Comparison of ENCODE assay signal across 34 cellular contexts in genomic region chr1:159993911-159994310, GRCh38. TPM values are rescaled to one million over a fixed set of nuclear protein-coding genes. Genes with fewer than 3 reads are reported as not detected.
"Had no signal": no experiment of that assay in that cellular context is flagged by ENCODE, and none has a peak within 500 bp of the region (broad histone marks: within the 10 kb centered on the region; RNA-seq: fewer than 3 reads in every experiment).

No MANE protein-coding gene starts in this region.

- DNase-seq: activated CD4-positive, alpha-beta T cell treated with anti-CD3 and anti-CD28 coated beads, Interleukin-2, amount 10 ng/mL, durations not matched to agents 24 days and 14 days; activated CD4-positive, alpha-beta T cell treated with anti-CD3 and anti-CD28 coated beads, Interleukin-2, amount 50 U/mL, for 4 hours; activated CD8-positive, alpha-beta T cell treated with anti-CD3 and anti-CD28 coated beads for 36 hours; activated gamma-delta T cell; activated naive CD4-positive, alpha-beta T cell treated with Interleukin-2 at 50 U/mL for 16 hours; activated naive CD8-positive, alpha-beta T cell treated with anti-CD3 and anti-CD28 coated beads, Interleukin-2, amount 10 ng/mL, durations not matched to agents 7 days and 5 days; activated T-cell treated with anti-CD3 and anti-CD28 coated beads, Interleukin-2, amount 50 U/mL, for 1 hour; activated T-cell treated with anti-CD3 and anti-CD28 coated beads, Interleukin-2, amount 50 U/mL, for 72 hours; amygdala; Kasumi-1; MG63; NCI-H1048; NCI-H146; NCI-H187; NCI-H2081; NCI-H345; NCI-H526 treated with DMSO at 0.1 percent for 48 hours; NCI-H774; SHP77; SJCRH30; T1000 had no signal

- H3K9me3 ChIP-seq: ascending aorta, body of pancreas, breast epithelium, MG63 had no signal

- ATAC-seq: activated CD8-positive, alpha-beta T cell treated with anti-CD3 and anti-CD28 coated beads for 36 hours; activated T-cell treated with anti-CD3 and anti-CD28 coated beads, Interleukin-2, amount 50 U/mL, for 72 hours; activated T-helper 17 cell treated with anti-CD3 and anti-CD28 coated beads, Interleukin-2, amount 50 U/mL, for 72 hours; body of pancreas; Panc1 had no signal

- H3K36me3 Mint-ChIP-seq: activated naive CD4-positive, alpha-beta T cell treated with anti-CD3 and anti-CD28 coated beads, Interleukin-2, amount 50 U/mL, for 24 hours; activated naive CD8-positive, alpha-beta T cell treated with anti-CD3 and anti-CD28 coated beads, Interleukin-2, amount 10 ng/mL, durations not matched to agents 7 days and 5 days had no signal

- H3K4me1 ChIP-seq: ascending aorta, body of pancreas, breast epithelium, SJCRH30 had no signal

- H3K27ac Mint-ChIP-seq: activated CD4-positive, alpha-beta T cell treated with anti-CD3 and anti-CD28 coated beads, Interleukin-2, amount 10 ng/mL, durations not matched to agents 24 days and 14 days; activated CD8-positive, alpha-beta T cell treated with anti-CD3 and anti-CD28 coated beads for 36 hours; activated naive CD4-positive, alpha-beta T cell treated with anti-CD3 and anti-CD28 coated beads, Interleukin-2, amount 50 U/mL, for 24 hours; activated naive CD8-positive, alpha-beta T cell treated with anti-CD3 and anti-CD28 coated beads, Interleukin-2, amount 10 ng/mL, durations not matched to agents 7 days and 5 days; activated T-cell treated with anti-CD3 and anti-CD28 coated beads, Interleukin-2, amount 50 U/mL, for 72 hours; activated T-helper 17 cell treated with anti-CD3 and anti-CD28 coated beads, Interleukin-2, amount 50 U/mL, for 72 hours had no signal

- H3K27ac ChIP-seq: ascending aorta, body of pancreas, breast epithelium, SJCRH30, SK-N-MC had no signal

- H3K27me3 Mint-ChIP-seq: activated naive CD4-positive, alpha-beta T cell treated with anti-CD3 and anti-CD28 coated beads, Interleukin-2, amount 50 U/mL, for 24 hours had no signal

- H3K27me3 ChIP-seq: ascending aorta, body of pancreas, breast epithelium, MG63, SJCRH30 had no signal

- H3K9me3 Mint-ChIP-seq: activated CD4-positive, alpha-beta T cell treated with anti-CD3 and anti-CD28 coated beads, Interleukin-2, amount 10 ng/mL, durations not matched to agents 24 days and 14 days; activated CD8-positive, alpha-beta T cell treated with anti-CD3 and anti-CD28 coated beads for 36 hours; activated naive CD4-positive, alpha-beta T cell treated with anti-CD3 and anti-CD28 coated beads, Interleukin-2, amount 50 U/mL, for 24 hours; activated naive CD8-positive, alpha-beta T cell treated with anti-CD3 and anti-CD28 coated beads, Interleukin-2, amount 10 ng/mL, durations not matched to agents 7 days and 5 days; activated T-cell treated with anti-CD3 and anti-CD28 coated beads, Interleukin-2, amount 50 U/mL, for 72 hours; activated T-helper 17 cell treated with anti-CD3 and anti-CD28 coated beads, Interleukin-2, amount 50 U/mL, for 72 hours had no signal

- H3K4me3 ChIP-seq: ascending aorta, body of pancreas, breast epithelium, MG63, SJCRH30, SK-N-MC had no signal

- H3K4me3 Mint-ChIP-seq: activated CD4-positive, alpha-beta T cell treated with anti-CD3 and anti-CD28 coated beads, Interleukin-2, amount 10 ng/mL, durations not matched to agents 24 days and 14 days; activated CD8-positive, alpha-beta T cell treated with anti-CD3 and anti-CD28 coated beads for 36 hours; activated naive CD4-positive, alpha-beta T cell treated with anti-CD3 and anti-CD28 coated beads, Interleukin-2, amount 50 U/mL, for 24 hours; activated naive CD8-positive, alpha-beta T cell treated with anti-CD3 and anti-CD28 coated beads, Interleukin-2, amount 10 ng/mL, durations not matched to agents 7 days and 5 days; activated T-cell treated with anti-CD3 and anti-CD28 coated beads, Interleukin-2, amount 50 U/mL, for 72 hours; activated T-helper 17 cell treated with anti-CD3 and anti-CD28 coated beads, Interleukin-2, amount 50 U/mL, for 72 hours had no signal

- H3K36me3 ChIP-seq: ascending aorta, breast epithelium, MG63, SJCRH30 had no signal

RNA-seq across cellular contexts. Expression of gene SLAMF9, which starts 39.9 kb away (rescaled TPM):
- total RNA-seq: activated CD4-positive, alpha-beta T cell treated with anti-CD3 and anti-CD28 coated beads, Interleukin-2, amount 10 ng/mL, durations not matched to agents 24 days and 14 days; activated CD8-positive, alpha-beta memory T cell treated with anti-CD3 and anti-CD28 coated beads for 36 hours; activated CD8-positive, alpha-beta T cell treated with anti-CD3 and anti-CD28 coated beads for 36 hours; activated naive CD8-positive, alpha-beta T cell treated with anti-CD3 and anti-CD28 coated beads, Interleukin-2, amount 10 ng/mL, durations not matched to agents 7 days and 5 days; activated T-cell treated with anti-CD3 and anti-CD28 coated beads, Interleukin-2, amount 50 U/mL, for 72 hours; activated T-helper 17 cell treated with anti-CD3 and anti-CD28 coated beads, Interleukin-2, amount 50 U/mL, for 72 hours; ascending aorta; body of pancreas; breast epithelium; cardiac septum; NCI-H460; SJCRH30; T-helper 1 cell treated with Interleukin-12 subunit alpha and Interleukin-12 subunit beta and Interleukin-4 antibody, amounts not matched to agents 30 ng/mL and 1 ng/mL, for 36 hours; T-helper 2 cell treated with Interferon-gamma antibody and Interleukin-4, amounts not matched to agents 100 ng/mL and 5 ng/mL, for 36 hours had no signal

RNA-seq across cellular contexts. Expression of gene IGSF9, which starts 48.5 kb away (rescaled TPM):
- total RNA-seq: activated CD4-positive, alpha-beta T cell treated with anti-CD3 and anti-CD28 coated beads, Interleukin-2, amount 10 ng/mL, durations not matched to agents 24 days and 14 days; activated naive CD8-positive, alpha-beta T cell treated with anti-CD3 and anti-CD28 coated beads, Interleukin-2, amount 10 ng/mL, durations not matched to agents 7 days and 5 days; activated T-helper 17 cell treated with anti-CD3 and anti-CD28 coated beads, Interleukin-2, amount 50 U/mL, for 72 hours; cardiac septum; NCI-H460; RPMI7951; T-helper 1 cell treated with Interleukin-12 subunit alpha and Interleukin-12 subunit beta and Interleukin-4 antibody, amounts not matched to agents 30 ng/mL and 1 ng/mL, for 36 hours had no signal
